7 cellular contexts compared by ENCODE assay signal in the genomic region with DNA sequence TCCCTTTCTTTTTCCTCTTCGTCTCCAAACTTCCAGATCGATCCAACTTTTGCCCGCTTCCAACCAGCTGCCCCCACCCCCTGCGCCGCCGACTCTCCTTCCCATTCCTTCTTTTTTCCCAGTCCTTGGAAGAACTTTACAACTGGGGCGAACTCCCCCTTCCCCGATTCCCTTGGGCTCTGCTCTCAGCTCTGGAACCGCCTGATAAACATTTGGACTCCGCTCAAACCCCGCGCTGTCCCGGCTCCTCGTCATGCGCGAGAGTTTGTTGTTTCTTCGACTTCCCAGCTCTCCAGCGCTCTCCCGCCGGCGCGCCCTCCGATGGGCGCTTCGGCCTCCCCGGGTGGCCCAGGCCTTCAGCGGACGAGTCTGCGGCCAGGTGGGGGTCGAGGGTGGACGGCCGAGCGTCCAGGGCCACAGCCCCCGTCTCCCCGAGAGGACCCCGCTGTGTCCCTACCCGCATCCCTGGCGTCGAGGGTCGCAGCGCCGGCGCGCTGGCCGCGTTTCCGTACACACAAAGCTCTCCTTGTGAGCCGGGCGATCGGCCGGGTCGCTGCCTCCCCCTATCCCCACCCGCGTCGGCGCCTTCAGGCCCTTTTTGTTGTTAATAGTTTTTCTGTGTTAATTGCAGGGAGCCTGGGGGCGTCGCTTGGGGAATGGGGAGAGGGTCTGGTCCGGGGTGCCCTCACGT. TPM values are rescaled to one million over a fixed set of nuclear protein-coding genes. Genes with fewer than 3 reads are reported as not detected.
DNase-seq lines count a peak whose midpoint lies in the region; ATAC-seq and TF ChIP-seq lines count a peak whose summit lies in the region.

No MANE protein-coding gene starts in this region.

- intact Hi-C loops in PC-9 (cut with micrococcal nuclease; ENCODE audit: unreplicated experiment) = no loop called here

- H3K4me2 ChIP-seq in PC-9 = peak overlapping the region; percentile 58

- no TSS peak for BruUV-seq in PC-9 (replicated peaks; lab: Mats Ljungman, UMichigan)

- H3K9me2 ChIP-seq in PC-9 (ENCODE audit: insufficient read depth) = no peaks in the 10 kb centered on the region

- no peak for ATAC-seq in GM19324 (IDR thresholded peaks at IDR 0.05; ENCODE audit: low FRiP score, unreplicated experiment)

- H3K4me3 ChIP-seq in PC-9 = peak overlapping the region; percentile 57; the same call in 1 of the 2 replicates
- H3K4me3 ChIP-seq in effector memory CD4-positive, alpha-beta T cell (ENCODE audit: insufficient read depth, low read depth, low read length, poor library complexity, severe bottlenecking) = peak overlapping the region; percentile 42

- peak overlapping the region; percentile 98 for H3K4me3 Mint-ChIP-seq in mesothelial cell of epicardium

- no peak overlapping the region for H3K27ac ChIP-seq in PC-9
- no peak overlapping the region for H3K27ac ChIP-seq in effector memory CD4-positive, alpha-beta T cell (ENCODE audit: insufficient read depth, low read length, poor library complexity, severe bottlenecking)

- H3K9me3 Mint-ChIP-seq in mesothelial cell of epicardium = no peaks in the 10 kb centered on the region

- H3K79me2 ChIP-seq in PC-9 (ENCODE audit: low read depth) = no peaks in the 10 kb centered on the region

- H3K9me3 ChIP-seq in PC-9 (ENCODE audit: insufficient read depth, low read depth) = no peaks in the 10 kb centered on the region
- H3K9me3 ChIP-seq in effector memory CD4-positive, alpha-beta T cell (ENCODE audit: control insufficient read depth, low read length) = no peaks in the 10 kb centered on the region

- no peaks in the 10 kb centered on the region for H3K27me3 ChIP-seq in PC-9 (ENCODE audit: insufficient read depth, low read depth)
- H3K27me3 ChIP-seq in effector memory CD4-positive, alpha-beta T cell (replicated peaks; ENCODE audit: control insufficient read depth, insufficient read depth, low read length, poor library complexity, severe bottlenecking) = peaks cover 19% of the 10 kb centered on the region

- H2AFZ ChIP-seq in PC-9 = peak overlapping the region; percentile 81

- no peaks in the 10 kb centered on the region for H3K27me3 Mint-ChIP-seq in mesothelial cell of epicardium (ENCODE audit: low read depth)

- CTCF ChIA-PET in PC-9 (lab: Charles Lee) = interaction anchor here (0.7 kb wide), 1 partner anchor 240 kb away, joined by 3 read pairs; no protein-coding TSS in a partner anchor

- POLR2A ChIA-PET in PC-9 (lab: Charles Lee; ENCODE audit: unreplicated experiment) = interaction anchor here (0.7 kb wide), 1 partner anchor 314 kb away, joined by 3 read pairs; no protein-coding TSS in a partner anchor

- H3K36me3 Mint-ChIP-seq in mesothelial cell of epicardium = peaks cover 16% of the 10 kb centered on the region

- in situ Hi-C loops in GM13977 (cut with MboI; ENCODE audit: low pct_unique_long_range_greater_than_20kb, low sequenced_read_pairs, unreplicated experiment) = no loop called here

- peak overlapping the region; percentile 98 for H3K27ac Mint-ChIP-seq in mesothelial cell of epicardium

- peaks cover 34% of the 10 kb centered on the region for H3K4me1 Mint-ChIP-seq in mesothelial cell of epicardium

- peak; percentile 61 for DNase-seq in GM13977 (ENCODE audit: low spot score)
- no peak for DNase-seq in PC-9
- DNase-seq in effector memory CD4-positive, alpha-beta T cell = no peak
- DNase-seq in mesothelial cell of epicardium (ENCODE audit: low spot score in 2 of 2, unreplicated experiment in 2 of 2) = peak in 1 of 2 experiments; percentile 73
- peak; percentile 72 for DNase-seq in ureter (ENCODE audit: low spot score)
- DNase-seq in NCI-H2107 treated with DMSO at 0.1 percent for 48 hours (lab: John Stamatoyannopoulos, UW; ENCODE audit: unreplicated experiment) = no peak

- no peaks in the 10 kb centered on the region for H3K36me3 ChIP-seq in PC-9 (ENCODE audit: low read depth)
- H3K36me3 ChIP-seq in effector memory CD4-positive, alpha-beta T cell (ENCODE audit: control insufficient read depth, insufficient read depth, low read length) = peaks cover 14% of the 10 kb centered on the region

- H4K20me1 ChIP-seq in PC-9 (ENCODE audit: insufficient read depth) = no peaks in the 10 kb centered on the region

- TF ChIP-seq CTCF in GM13977 (IDR thresholded peaks at IDR 0.05; ENCODE audit: extremely low read depth, insufficient read depth, missing control alignments) = no peak
- TF ChIP-seq CTCF in PC-9 (conservative IDR thresholded peaks at IDR 0.05) = no peak
- TF ChIP-seq CTCF in mesothelial cell of epicardium (IDR thresholded peaks at IDR 0.05; ENCODE audit: unreplicated experiment) = no peak

- H3K4me1 ChIP-seq in PC-9 (replicated peaks; ENCODE audit: insufficient read depth) = no peaks in the 10 kb centered on the region
- H3K4me1 ChIP-seq in effector memory CD4-positive, alpha-beta T cell (ENCODE audit: control insufficient read depth, insufficient read depth, low read length, poor library complexity, severe bottlenecking) = peaks cover 6% of the 10 kb centered on the region

- H3F3A ChIP-seq in PC-9 (ENCODE audit: insufficient read depth, low read depth) = no peaks in the 10 kb centered on the region

RNA-seq across cellular contexts. Expression of a gene that starts 0.8 kb away (rescaled TPM):
- 22.4 and 34.8 TPM in 2 replicates for total RNA-seq in PC-9 (2021)
- total RNA-seq in mesothelial cell of epicardium = 302 to 306 TPM (median 304 TPM) in 3 replicates
- total RNA-seq in ureter = 172 TPM

RNA-seq across cellular contexts. Expression of a gene that starts 7.5 kb away (rescaled TPM):
- total RNA-seq in PC-9 (2021) (76.7 and 84.8 TPM in 2 replicates), mesothelial cell of epicardium (67.4 to 77.0 TPM (median 74.4 TPM) in 3 replicates), ureter (77.8 TPM)

RNA-seq across cellular contexts. Expression of a gene that starts 22.0 kb away (rescaled TPM):
- total RNA-seq in PC-9 (2021) (4.7 and 5.9 TPM in 2 replicates), mesothelial cell of epicardium (8.3 to 9.8 TPM (median 8.9 TPM) in 3 replicates), ureter (10.6 TPM)

RNA-seq across cellular contexts. Expression of a gene that starts 34.3 kb away (rescaled TPM):
- total RNA-seq in PC-9 (2021) (59.0 and 61.6 TPM in 2 replicates), mesothelial cell of epicardium (38.6 to 40.4 TPM (median 39.8 TPM) in 3 replicates), ureter (128 TPM)

RNA-seq across cellular contexts. Expression of a gene that starts 45.8 kb away (rescaled TPM):
- total RNA-seq in PC-9 (2021) (0.50 and 0.98 TPM in 2 replicates), mesothelial cell of epicardium (2.6 to 3.0 TPM (median 3.0 TPM) in 3 replicates), ureter (0.18 TPM)

Comparison
In these comparisons a context has a peak if more than half of its experiments do, and no peak if none do; other contexts are left out.
1. DNase-seq: peak in GM13977 (single experiment) and ureter (single experiment); none in PC-9 (0 of 2), effector memory CD4-positive, alpha-beta T cell (0 of 3) and NCI-H2107 treated with DMSO at 0.1 percent for 48 hours (single experiment).